1 cellular context compared by ENCODE assay signal in the genomic region with DNA sequence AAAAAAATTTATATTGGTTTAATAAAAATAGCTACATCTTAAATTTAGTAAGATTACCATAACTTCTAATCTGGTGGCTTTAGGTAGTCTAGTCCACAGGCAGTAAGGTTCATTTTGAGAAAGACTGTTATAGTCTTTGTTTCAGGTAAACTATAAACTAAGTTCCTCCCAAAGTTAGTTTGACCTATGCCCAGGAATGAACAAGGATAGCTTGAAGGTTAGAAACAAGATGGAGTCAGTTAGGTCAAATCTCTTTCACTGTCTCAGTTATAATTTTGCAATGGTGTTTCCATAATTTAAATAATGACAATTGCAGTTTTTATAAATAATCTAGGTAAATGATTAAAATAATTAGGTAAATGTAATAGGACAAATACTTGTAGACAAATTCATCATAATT. TPM values are rescaled to one million over a fixed set of nuclear protein-coding genes. Genes with fewer than 3 reads are reported as not detected.
"Had no signal": no experiment of that assay in that cellular context is flagged by ENCODE, and none has a peak within 500 bp of the region (broad histone marks: within the 10 kb centered on the region; RNA-seq: fewer than 3 reads in every experiment).

No MANE protein-coding gene starts in this region.

RNA-seq across cellular contexts. Expression of a gene that starts 51.4 kb away (rescaled TPM):
- total RNA-seq: HepG2 had no signal
- polyA plus RNA-seq: HepG2 had no signal
